ENCODE assay signal across 2 cellular contexts in the genomic region with DNA sequence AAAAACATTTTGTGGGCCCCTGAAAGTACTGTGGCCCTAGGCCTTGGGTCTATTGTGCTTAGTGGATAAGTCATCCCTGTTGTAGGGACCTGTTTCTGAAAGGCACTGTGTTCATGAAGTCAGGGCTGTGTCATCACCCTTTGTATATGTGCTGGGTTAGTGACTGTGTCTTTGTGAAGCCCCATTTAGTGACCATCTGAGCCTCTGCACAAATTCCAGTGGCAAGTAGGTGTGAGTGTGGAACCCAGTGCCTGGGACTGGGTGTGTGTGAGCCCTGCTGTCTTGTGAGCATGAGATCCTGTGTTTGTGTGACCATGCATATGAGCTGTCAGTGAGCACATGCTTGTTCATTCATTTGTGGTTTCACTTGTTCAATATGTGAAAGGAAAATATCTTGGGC.
TF ChIP-seq lines count a peak whose summit lies in the region.

No MANE protein-coding gene starts in this region.

TF ChIP-seq in IMR-90, 13 proteins besides CTCF, POLR2A, EP300 and RAD21:
- TF ChIP-seq FOS (IDR thresholded peaks at IDR 0.05; ENCODE audit: low read depth, low read length): no peak
- no peak for TF ChIP-seq CHD1 (IDR thresholded peaks at IDR 0.05; ENCODE audit: low read depth, low read length)
- no peak for TF ChIP-seq SMC3 (IDR thresholded peaks at IDR 0.05; ENCODE audit: low read depth, low read length)
- no peak for TF ChIP-seq NFE2L2 (IDR thresholded peaks at IDR 0.05; ENCODE audit: low read depth, low read length)
- TF ChIP-seq RFX5 (IDR thresholded peaks at IDR 0.05; ENCODE audit: low read depth, low read length): no peak
- TF ChIP-seq MXI1 (IDR thresholded peaks at IDR 0.05; ENCODE audit: borderline replicate concordance, low read depth, low read length): no peak
- no peak for TF ChIP-seq BHLHE40 (IDR thresholded peaks at IDR 0.05; ENCODE audit: low read depth, low read length)
- TF ChIP-seq, protein P1, sequence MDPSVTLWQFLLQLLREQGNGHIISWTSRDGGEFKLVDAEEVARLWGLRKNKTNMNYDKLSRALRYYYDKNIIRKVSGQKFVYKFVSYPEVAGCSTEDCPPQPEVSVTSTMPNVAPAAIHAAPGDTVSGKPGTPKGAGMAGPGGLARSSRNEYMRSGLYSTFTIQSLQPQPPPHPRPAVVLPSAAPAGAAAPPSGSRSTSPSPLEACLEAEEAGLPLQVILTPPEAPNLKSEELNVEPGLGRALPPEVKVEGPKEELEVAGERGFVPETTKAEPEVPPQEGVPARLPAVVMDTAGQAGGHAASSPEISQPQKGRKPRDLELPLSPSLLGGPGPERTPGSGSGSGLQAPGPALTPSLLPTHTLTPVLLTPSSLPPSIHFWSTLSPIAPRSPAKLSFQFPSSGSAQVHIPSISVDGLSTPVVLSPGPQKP (IDR thresholded peaks at IDR 0.05; ENCODE audit: borderline replicate concordance, low read depth, low read length): no peak
- no peak for TF ChIP-seq CEBPB (IDR thresholded peaks at IDR 0.05; ENCODE audit: low read depth, low read length)
- no peak for TF ChIP-seq RCOR1 (IDR thresholded peaks at IDR 0.05; ENCODE audit: insufficient replicate concordance, low read length)
- no peak for TF ChIP-seq MAZ (IDR thresholded peaks at IDR 0.05; ENCODE audit: borderline replicate concordance, low read depth, low read length)
- TF ChIP-seq, protein P2, sequence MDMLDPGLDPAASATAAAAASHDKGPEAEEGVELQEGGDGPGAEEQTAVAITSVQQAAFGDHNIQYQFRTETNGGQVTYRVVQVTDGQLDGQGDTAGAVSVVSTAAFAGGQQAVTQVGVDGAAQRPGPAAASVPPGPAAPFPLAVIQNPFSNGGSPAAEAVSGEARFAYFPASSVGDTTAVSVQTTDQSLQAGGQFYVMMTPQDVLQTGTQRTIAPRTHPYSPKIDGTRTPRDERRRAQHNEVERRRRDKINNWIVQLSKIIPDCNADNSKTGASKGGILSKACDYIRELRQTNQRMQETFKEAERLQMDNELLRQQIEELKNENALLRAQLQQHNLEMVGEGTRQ (IDR thresholded peaks at IDR 0.05; ENCODE audit: low read depth, low read length): no peak
- TF ChIP-seq MAFK (IDR thresholded peaks at IDR 0.05; ENCODE audit: low read depth, low read length): no peak

TF ChIP-seq in endothelial cell of umbilical vein, 7 proteins besides CTCF, POLR2A, EP300 and RAD21:
- no peak for TF ChIP-seq FOS (IDR thresholded peaks at IDR 0.05; ENCODE audit: borderline replicate concordance, insufficient read depth, low read length)
- TF ChIP-seq JUN (IDR thresholded peaks at IDR 0.05; ENCODE audit: borderline replicate concordance, insufficient read depth, insufficient read length, low read depth): no peak
- TF ChIP-seq POLR2AphosphoS5 (IDR thresholded peaks at IDR 0.05; ENCODE audit: insufficient read depth, low read depth, low read length): no peak
- TF ChIP-seq, protein P3, sequence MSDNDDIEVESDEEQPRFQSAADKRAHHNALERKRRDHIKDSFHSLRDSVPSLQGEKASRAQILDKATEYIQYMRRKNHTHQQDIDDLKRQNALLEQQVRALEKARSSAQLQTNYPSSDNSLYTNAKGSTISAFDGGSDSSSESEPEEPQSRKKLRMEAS (IDR thresholded peaks at IDR 0.05; ENCODE audit: insufficient read depth, insufficient read length): no peak
- TF ChIP-seq EZH2 (IDR thresholded peaks at IDR 0.05; ENCODE audit: borderline replicate concordance, low read depth, low read length, severe bottlenecking): no peak
- no peak for TF ChIP-seq GATA2 (IDR thresholded peaks at IDR 0.05; ENCODE audit: insufficient read depth, insufficient read length, low read depth, low read length)
- no peak for TF ChIP-seq MYC (IDR thresholded peaks at IDR 0.05; ENCODE audit: low read depth, low read length)
